Comparison of ENCODE assay signal across 2 cellular contexts in the genomic region with DNA sequence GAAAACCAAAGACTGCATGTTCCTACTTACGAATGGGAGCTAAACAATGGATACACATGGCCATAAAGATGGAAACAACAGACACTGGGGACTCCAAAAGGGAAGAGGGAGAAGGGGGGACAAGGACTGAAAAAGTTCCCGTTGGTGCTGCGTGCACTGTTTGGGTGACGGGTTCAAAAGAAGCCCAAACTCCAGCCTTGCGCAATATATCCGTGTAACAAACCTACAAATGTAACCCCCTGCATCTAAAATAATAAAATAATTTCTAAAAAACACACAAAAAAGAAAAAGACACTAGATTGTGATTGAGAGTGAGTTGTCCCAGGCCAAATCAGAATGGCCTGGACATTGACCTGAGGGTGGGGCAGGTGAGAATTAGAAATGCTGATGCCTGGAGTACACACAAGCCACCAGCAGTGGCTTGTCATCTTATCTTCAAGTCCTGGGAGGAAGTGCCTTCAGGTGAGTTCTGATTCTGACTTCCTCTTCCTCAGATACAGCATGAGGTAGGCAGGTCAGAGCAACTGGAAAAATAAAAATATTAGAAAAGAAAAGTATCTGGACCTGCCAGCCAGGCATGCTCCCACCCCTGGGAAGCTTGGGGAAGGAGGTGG.
A peak's percentile ranks its signal among the peaks of the same experiment; 100 is the strongest.
TF ChIP-seq lines count a peak whose summit lies in the region.

No MANE protein-coding gene starts in this region.

TF ChIP-seq in A549, 52 proteins besides CTCF, POLR2A, EP300 and RAD21:
- TF ChIP-seq CEBPB (IDR thresholded peaks at IDR 0.05), result peak; percentile 40 to 55; a peak in 3 of 4 replicates
- no peak for TF ChIP-seq NFE2L2 (conservative IDR thresholded peaks at IDR 0.05; ENCODE audit: low read length)

TF ChIP-seq in K562, 482 proteins besides CTCF, POLR2A, EP300 and RAD21:
- TF ChIP-seq, protein P1, sequence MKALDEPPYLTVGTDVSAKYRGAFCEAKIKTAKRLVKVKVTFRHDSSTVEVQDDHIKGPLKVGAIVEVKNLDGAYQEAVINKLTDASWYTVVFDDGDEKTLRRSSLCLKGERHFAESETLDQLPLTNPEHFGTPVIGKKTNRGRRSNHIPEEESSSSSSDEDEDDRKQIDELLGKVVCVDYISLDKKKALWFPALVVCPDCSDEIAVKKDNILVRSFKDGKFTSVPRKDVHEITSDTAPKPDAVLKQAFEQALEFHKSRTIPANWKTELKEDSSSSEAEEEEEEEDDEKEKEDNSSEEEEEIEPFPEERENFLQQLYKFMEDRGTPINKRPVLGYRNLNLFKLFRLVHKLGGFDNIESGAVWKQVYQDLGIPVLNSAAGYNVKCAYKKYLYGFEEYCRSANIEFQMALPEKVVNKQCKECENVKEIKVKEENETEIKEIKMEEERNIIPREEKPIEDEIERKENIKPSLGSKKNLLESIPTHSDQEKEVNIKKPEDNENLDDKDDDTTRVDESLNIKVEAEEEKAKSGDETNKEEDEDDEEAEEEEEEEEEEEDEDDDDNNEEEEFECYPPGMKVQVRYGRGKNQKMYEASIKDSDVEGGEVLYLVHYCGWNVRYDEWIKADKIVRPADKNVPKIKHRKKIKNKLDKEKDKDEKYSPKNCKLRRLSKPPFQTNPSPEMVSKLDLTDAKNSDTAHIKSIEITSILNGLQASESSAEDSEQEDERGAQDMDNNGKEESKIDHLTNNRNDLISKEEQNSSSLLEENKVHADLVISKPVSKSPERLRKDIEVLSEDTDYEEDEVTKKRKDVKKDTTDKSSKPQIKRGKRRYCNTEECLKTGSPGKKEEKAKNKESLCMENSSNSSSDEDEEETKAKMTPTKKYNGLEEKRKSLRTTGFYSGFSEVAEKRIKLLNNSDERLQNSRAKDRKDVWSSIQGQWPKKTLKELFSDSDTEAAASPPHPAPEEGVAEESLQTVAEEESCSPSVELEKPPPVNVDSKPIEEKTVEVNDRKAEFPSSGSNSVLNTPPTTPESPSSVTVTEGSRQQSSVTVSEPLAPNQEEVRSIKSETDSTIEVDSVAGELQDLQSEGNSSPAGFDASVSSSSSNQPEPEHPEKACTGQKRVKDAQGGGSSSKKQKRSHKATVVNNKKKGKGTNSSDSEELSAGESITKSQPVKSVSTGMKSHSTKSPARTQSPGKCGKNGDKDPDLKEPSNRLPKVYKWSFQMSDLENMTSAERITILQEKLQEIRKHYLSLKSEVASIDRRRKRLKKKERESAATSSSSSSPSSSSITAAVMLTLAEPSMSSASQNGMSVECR (CRISPR knock-in tag; IDR thresholded peaks at IDR 0.05), result no peak
- TF ChIP-seq, protein P2, sequence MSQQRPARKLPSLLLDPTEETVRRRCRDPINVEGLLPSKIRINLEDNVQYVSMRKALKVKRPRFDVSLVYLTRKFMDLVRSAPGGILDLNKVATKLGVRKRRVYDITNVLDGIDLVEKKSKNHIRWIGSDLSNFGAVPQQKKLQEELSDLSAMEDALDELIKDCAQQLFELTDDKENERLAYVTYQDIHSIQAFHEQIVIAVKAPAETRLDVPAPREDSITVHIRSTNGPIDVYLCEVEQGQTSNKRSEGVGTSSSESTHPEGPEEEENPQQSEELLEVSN (IDR thresholded peaks at IDR 0.05; ENCODE audit: borderline replicate concordance in 1 of 2, extremely low read depth in 1 of 2, insufficient read depth in 1 of 2, insufficient read length in 1 of 2, low read depth in 1 of 2, low read length in 1 of 2, poor library complexity in 1 of 2, severe bottlenecking in 1 of 2), result no peak
- TF ChIP-seq SPI1 (IDR thresholded peaks at IDR 0.05; ENCODE audit: borderline replicate concordance, low read depth, low read length) (peak; percentile 70), PRMT5 (CRISPR knock-in tag; IDR thresholded peaks at IDR 0.05) (no peak), EHMT2 (IDR thresholded peaks at IDR 0.05) (no peak), TBL1XR1 (IDR thresholded peaks at IDR 0.05; ENCODE audit: low read length in 2 of 2) (no peak), NFE2L1 (tag; IDR thresholded peaks at IDR 0.05; ENCODE audit: borderline replicate concordance, low read depth) (no peak), E2F3 (CRISPR knock-in tag; IDR thresholded peaks at IDR 0.05) (no peak), HMGN3 (IDR thresholded peaks at IDR 0.05; ENCODE audit: borderline replicate concordance, extremely low read depth, insufficient read length, low read depth, low read length) (no peak), CEBPB (tag; IDR thresholded peaks at IDR 0.05) (peak; percentile 81), CEBPG (CRISPR knock-in tag; IDR thresholded peaks at IDR 0.05) (peak; percentile 24; the same call in 1 of the 2 replicates), CEBPG (tag; conservative IDR thresholded peaks at IDR 0.05 in 1 of 2, IDR thresholded peaks at IDR 0.05 in 1 of 2) (peak in 1 of 2 experiments; percentile 68; a peak in 2 of 4 replicates), DDX20 (tag; IDR thresholded peaks at IDR 0.05; ENCODE audit: low read depth) (no peak), ZNF324 (CRISPR knock-in tag; IDR thresholded peaks at IDR 0.05) (no peak), ZEB2 (IDR thresholded peaks at IDR 0.05) (no peak), HNRNPUL1 (IDR thresholded peaks at IDR 0.05; ENCODE audit: low read length) (no peak)
- TF ChIP-seq, protein P3, sequence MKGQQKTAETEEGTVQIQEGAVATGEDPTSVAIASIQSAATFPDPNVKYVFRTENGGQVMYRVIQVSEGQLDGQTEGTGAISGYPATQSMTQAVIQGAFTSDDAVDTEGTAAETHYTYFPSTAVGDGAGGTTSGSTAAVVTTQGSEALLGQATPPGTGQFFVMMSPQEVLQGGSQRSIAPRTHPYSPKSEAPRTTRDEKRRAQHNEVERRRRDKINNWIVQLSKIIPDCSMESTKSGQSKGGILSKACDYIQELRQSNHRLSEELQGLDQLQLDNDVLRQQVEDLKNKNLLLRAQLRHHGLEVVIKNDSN (CRISPR knock-in tag; IDR thresholded peaks at IDR 0.05), result no peak
- TF ChIP-seq, protein P4, sequence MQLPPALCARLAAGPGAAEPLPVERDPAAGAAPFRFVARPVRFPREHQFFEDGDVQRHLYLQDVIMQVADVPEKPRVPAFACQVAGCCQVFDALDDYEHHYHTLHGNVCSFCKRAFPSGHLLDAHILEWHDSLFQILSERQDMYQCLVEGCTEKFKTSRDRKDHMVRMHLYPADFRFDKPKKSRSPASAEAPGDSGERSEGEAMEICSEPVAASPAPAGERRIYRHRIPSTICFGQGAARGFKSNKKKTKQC (CRISPR knock-in tag; IDR thresholded peaks at IDR 0.05), result no peak
- TF ChIP-seq, protein P5, sequence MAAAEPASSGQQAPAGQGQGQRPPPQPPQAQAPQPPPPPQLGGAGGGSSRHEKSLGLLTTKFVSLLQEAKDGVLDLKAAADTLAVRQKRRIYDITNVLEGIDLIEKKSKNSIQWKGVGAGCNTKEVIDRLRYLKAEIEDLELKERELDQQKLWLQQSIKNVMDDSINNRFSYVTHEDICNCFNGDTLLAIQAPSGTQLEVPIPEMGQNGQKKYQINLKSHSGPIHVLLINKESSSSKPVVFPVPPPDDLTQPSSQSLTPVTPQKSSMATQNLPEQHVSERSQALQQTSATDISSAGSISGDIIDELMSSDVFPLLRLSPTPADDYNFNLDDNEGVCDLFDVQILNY (CRISPR knock-in tag; IDR thresholded peaks at IDR 0.05), result no peak
- TF ChIP-seq, protein P6, sequence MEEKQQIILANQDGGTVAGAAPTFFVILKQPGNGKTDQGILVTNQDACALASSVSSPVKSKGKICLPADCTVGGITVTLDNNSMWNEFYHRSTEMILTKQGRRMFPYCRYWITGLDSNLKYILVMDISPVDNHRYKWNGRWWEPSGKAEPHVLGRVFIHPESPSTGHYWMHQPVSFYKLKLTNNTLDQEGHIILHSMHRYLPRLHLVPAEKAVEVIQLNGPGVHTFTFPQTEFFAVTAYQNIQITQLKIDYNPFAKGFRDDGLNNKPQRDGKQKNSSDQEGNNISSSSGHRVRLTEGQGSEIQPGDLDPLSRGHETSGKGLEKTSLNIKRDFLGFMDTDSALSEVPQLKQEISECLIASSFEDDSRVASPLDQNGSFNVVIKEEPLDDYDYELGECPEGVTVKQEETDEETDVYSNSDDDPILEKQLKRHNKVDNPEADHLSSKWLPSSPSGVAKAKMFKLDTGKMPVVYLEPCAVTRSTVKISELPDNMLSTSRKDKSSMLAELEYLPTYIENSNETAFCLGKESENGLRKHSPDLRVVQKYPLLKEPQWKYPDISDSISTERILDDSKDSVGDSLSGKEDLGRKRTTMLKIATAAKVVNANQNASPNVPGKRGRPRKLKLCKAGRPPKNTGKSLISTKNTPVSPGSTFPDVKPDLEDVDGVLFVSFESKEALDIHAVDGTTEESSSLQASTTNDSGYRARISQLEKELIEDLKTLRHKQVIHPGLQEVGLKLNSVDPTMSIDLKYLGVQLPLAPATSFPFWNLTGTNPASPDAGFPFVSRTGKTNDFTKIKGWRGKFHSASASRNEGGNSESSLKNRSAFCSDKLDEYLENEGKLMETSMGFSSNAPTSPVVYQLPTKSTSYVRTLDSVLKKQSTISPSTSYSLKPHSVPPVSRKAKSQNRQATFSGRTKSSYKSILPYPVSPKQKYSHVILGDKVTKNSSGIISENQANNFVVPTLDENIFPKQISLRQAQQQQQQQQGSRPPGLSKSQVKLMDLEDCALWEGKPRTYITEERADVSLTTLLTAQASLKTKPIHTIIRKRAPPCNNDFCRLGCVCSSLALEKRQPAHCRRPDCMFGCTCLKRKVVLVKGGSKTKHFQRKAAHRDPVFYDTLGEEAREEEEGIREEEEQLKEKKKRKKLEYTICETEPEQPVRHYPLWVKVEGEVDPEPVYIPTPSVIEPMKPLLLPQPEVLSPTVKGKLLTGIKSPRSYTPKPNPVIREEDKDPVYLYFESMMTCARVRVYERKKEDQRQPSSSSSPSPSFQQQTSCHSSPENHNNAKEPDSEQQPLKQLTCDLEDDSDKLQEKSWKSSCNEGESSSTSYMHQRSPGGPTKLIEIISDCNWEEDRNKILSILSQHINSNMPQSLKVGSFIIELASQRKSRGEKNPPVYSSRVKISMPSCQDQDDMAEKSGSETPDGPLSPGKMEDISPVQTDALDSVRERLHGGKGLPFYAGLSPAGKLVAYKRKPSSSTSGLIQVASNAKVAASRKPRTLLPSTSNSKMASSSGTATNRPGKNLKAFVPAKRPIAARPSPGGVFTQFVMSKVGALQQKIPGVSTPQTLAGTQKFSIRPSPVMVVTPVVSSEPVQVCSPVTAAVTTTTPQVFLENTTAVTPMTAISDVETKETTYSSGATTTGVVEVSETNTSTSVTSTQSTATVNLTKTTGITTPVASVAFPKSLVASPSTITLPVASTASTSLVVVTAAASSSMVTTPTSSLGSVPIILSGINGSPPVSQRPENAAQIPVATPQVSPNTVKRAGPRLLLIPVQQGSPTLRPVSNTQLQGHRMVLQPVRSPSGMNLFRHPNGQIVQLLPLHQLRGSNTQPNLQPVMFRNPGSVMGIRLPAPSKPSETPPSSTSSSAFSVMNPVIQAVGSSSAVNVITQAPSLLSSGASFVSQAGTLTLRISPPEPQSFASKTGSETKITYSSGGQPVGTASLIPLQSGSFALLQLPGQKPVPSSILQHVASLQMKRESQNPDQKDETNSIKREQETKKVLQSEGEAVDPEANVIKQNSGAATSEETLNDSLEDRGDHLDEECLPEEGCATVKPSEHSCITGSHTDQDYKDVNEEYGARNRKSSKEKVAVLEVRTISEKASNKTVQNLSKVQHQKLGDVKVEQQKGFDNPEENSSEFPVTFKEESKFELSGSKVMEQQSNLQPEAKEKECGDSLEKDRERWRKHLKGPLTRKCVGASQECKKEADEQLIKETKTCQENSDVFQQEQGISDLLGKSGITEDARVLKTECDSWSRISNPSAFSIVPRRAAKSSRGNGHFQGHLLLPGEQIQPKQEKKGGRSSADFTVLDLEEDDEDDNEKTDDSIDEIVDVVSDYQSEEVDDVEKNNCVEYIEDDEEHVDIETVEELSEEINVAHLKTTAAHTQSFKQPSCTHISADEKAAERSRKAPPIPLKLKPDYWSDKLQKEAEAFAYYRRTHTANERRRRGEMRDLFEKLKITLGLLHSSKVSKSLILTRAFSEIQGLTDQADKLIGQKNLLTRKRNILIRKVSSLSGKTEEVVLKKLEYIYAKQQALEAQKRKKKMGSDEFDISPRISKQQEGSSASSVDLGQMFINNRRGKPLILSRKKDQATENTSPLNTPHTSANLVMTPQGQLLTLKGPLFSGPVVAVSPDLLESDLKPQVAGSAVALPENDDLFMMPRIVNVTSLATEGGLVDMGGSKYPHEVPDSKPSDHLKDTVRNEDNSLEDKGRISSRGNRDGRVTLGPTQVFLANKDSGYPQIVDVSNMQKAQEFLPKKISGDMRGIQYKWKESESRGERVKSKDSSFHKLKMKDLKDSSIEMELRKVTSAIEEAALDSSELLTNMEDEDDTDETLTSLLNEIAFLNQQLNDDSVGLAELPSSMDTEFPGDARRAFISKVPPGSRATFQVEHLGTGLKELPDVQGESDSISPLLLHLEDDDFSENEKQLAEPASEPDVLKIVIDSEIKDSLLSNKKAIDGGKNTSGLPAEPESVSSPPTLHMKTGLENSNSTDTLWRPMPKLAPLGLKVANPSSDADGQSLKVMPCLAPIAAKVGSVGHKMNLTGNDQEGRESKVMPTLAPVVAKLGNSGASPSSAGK (IDR thresholded peaks at IDR 0.05), result no peak
- TF ChIP-seq, protein P7, sequence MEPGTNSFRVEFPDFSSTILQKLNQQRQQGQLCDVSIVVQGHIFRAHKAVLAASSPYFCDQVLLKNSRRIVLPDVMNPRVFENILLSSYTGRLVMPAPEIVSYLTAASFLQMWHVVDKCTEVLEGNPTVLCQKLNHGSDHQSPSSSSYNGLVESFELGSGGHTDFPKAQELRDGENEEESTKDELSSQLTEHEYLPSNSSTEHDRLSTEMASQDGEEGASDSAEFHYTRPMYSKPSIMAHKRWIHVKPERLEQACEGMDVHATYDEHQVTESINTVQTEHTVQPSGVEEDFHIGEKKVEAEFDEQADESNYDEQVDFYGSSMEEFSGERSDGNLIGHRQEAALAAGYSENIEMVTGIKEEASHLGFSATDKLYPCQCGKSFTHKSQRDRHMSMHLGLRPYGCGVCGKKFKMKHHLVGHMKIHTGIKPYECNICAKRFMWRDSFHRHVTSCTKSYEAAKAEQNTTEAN (CRISPR knock-in tag; IDR thresholded peaks at IDR 0.05), result no peak
